In the genomic region with DNA sequence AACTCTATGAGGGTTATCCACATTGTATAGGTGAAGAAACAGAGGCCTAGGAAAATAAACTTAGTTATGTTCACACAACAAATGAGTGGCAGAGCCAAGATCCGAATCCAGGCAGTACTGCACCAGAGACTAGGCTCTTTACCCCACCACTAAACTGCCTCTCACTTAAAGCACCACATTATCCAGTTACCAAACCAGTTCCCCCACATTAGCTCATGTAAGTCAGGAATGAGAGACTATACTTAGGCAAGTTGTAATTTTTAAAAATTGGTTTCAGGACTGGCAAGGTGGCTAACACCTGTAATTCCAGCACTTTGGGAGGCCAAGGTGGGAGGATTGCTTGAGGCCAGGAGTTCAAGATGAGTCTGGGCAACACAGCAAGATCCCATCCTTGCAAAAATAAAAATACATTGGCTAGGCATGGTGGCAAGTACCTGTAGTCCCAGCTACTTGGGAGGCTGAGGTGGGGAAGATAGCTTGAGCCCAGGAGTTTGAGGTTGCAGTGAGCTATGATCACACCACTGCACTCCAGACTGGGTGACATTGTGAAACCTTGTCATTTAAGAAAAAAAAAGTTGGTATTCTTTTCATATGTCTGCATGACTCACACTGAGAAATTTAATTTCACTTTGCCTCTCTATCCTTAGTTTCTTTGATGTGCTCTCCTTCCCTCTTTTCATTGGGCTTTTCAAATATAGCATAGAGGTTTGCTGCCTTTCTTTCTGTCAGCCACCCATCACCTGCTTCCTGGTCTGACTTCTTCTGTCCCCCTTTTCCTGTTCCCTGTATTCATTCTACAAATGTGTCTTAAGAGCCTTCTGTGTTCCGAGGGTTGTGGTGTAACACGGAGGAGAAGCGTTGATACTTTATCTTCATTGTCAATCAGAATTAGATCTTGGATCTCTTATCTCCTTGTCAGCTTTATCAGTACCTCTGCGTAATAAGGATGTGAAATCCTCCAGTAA, we compare ENCODE assay signal across 10 cellular contexts.
DNase-seq lines count a peak whose midpoint lies in the region; ATAC-seq lines count a peak whose summit lies in the region.
"Had no signal": no experiment of that assay in that cellular context is flagged by ENCODE, and none has a peak within 500 bp of the region (broad histone marks: within the 10 kb centered on the region; RNA-seq: fewer than 3 reads in every experiment).

No MANE protein-coding gene starts in this region.

- peaks cover 35% of the 10 kb centered on the region for H3K4me1 Mint-ChIP-seq in activated T-cell treated with anti-CD3 and anti-CD28 coated beads, Interleukin-2, amount 50 U/mL, for 72 hours (ENCODE audit: low read depth)
- H3K4me1 Mint-ChIP-seq in stimulated activated naive CD8-positive, alpha-beta T cell treated with anti-CD3 and anti-CD28 coated beads, Interleukin-15, amount 100 ng/mL, for 72 hours, result peaks cover 48% of the 10 kb centered on the region

- H3K27ac Mint-ChIP-seq in activated T-cell treated with anti-CD3 and anti-CD28 coated beads, Interleukin-2, amount 50 U/mL, for 72 hours, result peak overlapping the region; percentile 12
- peak overlapping the region in 1 of 2 donors; percentile 59 for H3K27ac Mint-ChIP-seq in stimulated activated naive CD8-positive, alpha-beta T cell treated with anti-CD3 and anti-CD28 coated beads, Interleukin-15, amount 100 ng/mL, for 72 hours

- DNase-seq in stimulated activated CD4-positive, alpha-beta T cell treated with anti-CD3 and anti-CD28 coated beads, Interleukin-1b, Interleukin-23, amount 100 ng/mL, for 48 hours, result peak; percentile 29
- no peak for DNase-seq in stimulated activated CD4-positive, alpha-beta T cell treated with anti-CD3 and anti-CD28 coated beads, Interleukin-4, amount 100 ng/mL, for 24 hours
- peak; percentile 14 to 28 for DNase-seq in activated T-cell treated with anti-CD3 and anti-CD28 coated beads, Interleukin-2, amount 50 U/mL, for 72 hours
- peak; percentile 7 to 30 for DNase-seq in stimulated activated naive CD8-positive, alpha-beta T cell treated with anti-CD3 and anti-CD28 coated beads, Interleukin-15, amount 100 ng/mL, for 72 hours
- no peak for DNase-seq in posterior vena cava (ENCODE audit: low spot score)
- DNase-seq in effector CD8-positive, alpha-beta T cell (lab: John Stamatoyannopoulos, UW), result no peak
- DNase-seq in effector CD4-positive, alpha-beta T cell, result no peak
- DNase-seq: NCI-H510A, SW 1271 had no signal

- H3K4me3 Mint-ChIP-seq in activated T-cell treated with anti-CD3 and anti-CD28 coated beads, Interleukin-2, amount 50 U/mL, for 72 hours, result peak overlapping the region; percentile 3 to 53
- peak overlapping the region; percentile 20 to 38 for H3K4me3 Mint-ChIP-seq in stimulated activated naive CD8-positive, alpha-beta T cell treated with anti-CD3 and anti-CD28 coated beads, Interleukin-15, amount 100 ng/mL, for 72 hours

- ATAC-seq in HG03095 (IDR thresholded peaks at IDR 0.05; ENCODE audit: unreplicated experiment), result peak; percentile 48
- peak; percentile 80 to 92 for ATAC-seq in activated T-cell treated with anti-CD3 and anti-CD28 coated beads, Interleukin-2, amount 50 U/mL, for 72 hours (replicated peaks in 1 of 2)
- peak; percentile 91 for ATAC-seq in stimulated activated naive CD8-positive, alpha-beta T cell treated with anti-CD3 and anti-CD28 coated beads, Interleukin-15, amount 100 ng/mL, for 72 hours

- no peaks in the 10 kb centered on the region for H3K27me3 Mint-ChIP-seq in activated T-cell treated with anti-CD3 and anti-CD28 coated beads, Interleukin-2, amount 50 U/mL, for 72 hours (ENCODE audit: low read depth)
- H3K27me3 Mint-ChIP-seq in stimulated activated naive CD8-positive, alpha-beta T cell treated with anti-CD3 and anti-CD28 coated beads, Interleukin-15, amount 100 ng/mL, for 72 hours, result no peaks in the 10 kb centered on the region

- no peaks in the 10 kb centered on the region for H3K9me3 Mint-ChIP-seq in activated T-cell treated with anti-CD3 and anti-CD28 coated beads, Interleukin-2, amount 50 U/mL, for 72 hours
- H3K9me3 Mint-ChIP-seq in stimulated activated naive CD8-positive, alpha-beta T cell treated with anti-CD3 and anti-CD28 coated beads, Interleukin-15, amount 100 ng/mL, for 72 hours, result no peaks in the 10 kb centered on the region

- intact Hi-C loops in posterior vena cava (cut with DNase I), result no loop called here

- H3K36me3 Mint-ChIP-seq in activated T-cell treated with anti-CD3 and anti-CD28 coated beads, Interleukin-2, amount 50 U/mL, for 72 hours (ENCODE audit: insufficient read depth in 2 of 2), result peaks cover 13 to 45% of the 10 kb centered on the region in 2 donors

Comparison
In these comparisons a context has a peak if more than half of its experiments do, and no peak if none do; other contexts are left out.
1. DNase-seq: peak in stimulated activated CD4-positive, alpha-beta T cell treated with anti-CD3 and anti-CD28 coated beads, Interleukin-1b, Interleukin-23, amount 100 ng/mL, for 48 hours (single experiment), activated T-cell treated with anti-CD3 and anti-CD28 coated beads, Interleukin-2, amount 50 U/mL, for 72 hours (2 of 2) and stimulated activated naive CD8-positive, alpha-beta T cell treated with anti-CD3 and anti-CD28 coated beads, Interleukin-15, amount 100 ng/mL, for 72 hours (2 of 2); none in stimulated activated CD4-positive, alpha-beta T cell treated with anti-CD3 and anti-CD28 coated beads, Interleukin-4, amount 100 ng/mL, for 24 hours (single experiment), posterior vena cava (single experiment), effector CD8-positive, alpha-beta T cell (single experiment) and effector CD4-positive, alpha-beta T cell (single experiment).
2. Peak in every context shown above with its lines, with median percentiles within 50 percentile points of each other: ATAC-seq.